In the genomic region with DNA sequence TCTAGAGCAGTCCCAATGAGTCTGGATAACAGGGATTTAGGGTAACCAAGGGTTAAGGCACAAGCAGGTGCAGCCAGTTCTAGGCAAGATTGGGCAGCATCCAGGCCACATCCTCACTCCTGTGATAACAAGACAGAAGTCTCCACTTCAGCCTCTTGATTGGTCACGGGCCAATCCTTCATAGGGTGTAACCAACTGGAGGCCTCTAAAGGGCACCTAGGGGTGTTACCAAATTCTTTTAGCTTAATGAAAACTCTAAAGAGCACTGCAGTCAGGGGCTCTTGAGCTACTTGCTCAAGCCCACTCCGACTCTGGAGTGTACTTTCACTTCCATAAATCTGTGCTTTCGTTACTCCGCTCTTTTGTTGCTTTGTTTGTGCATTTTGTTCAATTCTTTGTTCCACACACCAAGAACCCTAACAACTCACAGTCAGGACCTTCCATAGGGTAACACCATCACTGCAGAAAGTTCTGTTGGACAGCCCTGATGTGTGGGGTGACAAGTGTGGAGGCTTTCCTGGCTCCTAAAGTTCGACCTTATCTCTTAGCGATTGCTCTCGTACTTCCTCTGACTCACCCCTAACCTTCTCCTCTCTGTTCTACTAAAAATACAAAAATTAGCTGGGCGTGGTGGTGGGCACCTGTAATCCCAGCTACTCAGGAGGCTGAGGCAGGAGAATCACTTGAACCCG, we compare ENCODE assay signal across 15 cellular contexts. TPM values are rescaled to one million over a fixed set of nuclear protein-coding genes. Genes with fewer than 3 reads are reported as not detected.
DNase-seq lines count a peak whose midpoint lies in the region; TF ChIP-seq lines count a peak whose summit lies in the region.
"Had no signal": no experiment of that assay in that cellular context is flagged by ENCODE, and none has a peak within 500 bp of the region (broad histone marks: within the 10 kb centered on the region; RNA-seq: fewer than 3 reads in every experiment).

No MANE protein-coding gene starts in this region.

- WGBS in stomach, 5 donors: 67 to 77% (median 71%) methylated on average over 9 of the region's 9 CpGs

- H3K9me3 ChIP-seq in stomach: no peaks in the 10 kb centered on the region
- H3K9me3 ChIP-seq: adrenal gland, BLaER1, mucosa of descending colon had no signal

- no peak overlapping the region for H3K4me3 ChIP-seq in NB4 (ENCODE audit: low read depth, low read length)
- no peak overlapping the region for H3K4me3 ChIP-seq in stomach
- H3K4me3 ChIP-seq: adrenal gland, BLaER1, coronary artery, mucosa of descending colon had no signal

- peaks cover 30% of the 10 kb centered on the region for H3K4me1 Mint-ChIP-seq in activated naive CD4-positive, alpha-beta T cell treated with anti-CD3 and anti-CD28 coated beads, Interleukin-2, amount 10 ng/mL, durations not matched to agents 7 days and 5 days
- H3K4me1 Mint-ChIP-seq in activated T-helper 2 cell treated with anti-CD3 and anti-CD28 coated beads, Interferon-gamma antibody, Interleukin-2, Interleukin-4, amounts not matched to agents 10 μg/mL and 5 μg/mL and 100 μg/mL, durations not matched to agents 14 hours and 24 hours and 36 hours (ENCODE audit: low read depth): peaks cover 7% of the 10 kb centered on the region

- no peaks in the 10 kb centered on the region for H3K27me3 Mint-ChIP-seq in activated naive CD4-positive, alpha-beta T cell treated with anti-CD3 and anti-CD28 coated beads, Interleukin-2, amount 10 ng/mL, durations not matched to agents 7 days and 5 days
- H3K27me3 Mint-ChIP-seq in activated T-helper 2 cell treated with anti-CD3 and anti-CD28 coated beads, Interferon-gamma antibody, Interleukin-2, Interleukin-4, amounts not matched to agents 10 μg/mL and 5 μg/mL and 100 μg/mL, durations not matched to agents 14 hours and 24 hours and 36 hours (ENCODE audit: low read depth): no peaks in the 10 kb centered on the region

- intact Hi-C loops in activated T-helper 2 cell treated with anti-CD3 and anti-CD28 coated beads, Interferon-gamma antibody, Interleukin-2, Interleukin-4, amounts not matched to agents 10 μg/mL and 5 μg/mL and 100 μg/mL, durations not matched to agents 14 hours and 24 hours and 36 hours (cut with micrococcal nuclease): no loop called here
- intact Hi-C loops in stomach (cut with DNase I; ENCODE audit: low total_unique reads): no loop called here

- peaks cover 5 to 16% (median 9%) of the 10 kb centered on the region in 4 donors for H3K36me3 ChIP-seq in stomach

- peak overlapping the region in 2 of 5 donors; percentile 16 to 27 for H3K27ac ChIP-seq in stomach
- H3K27ac ChIP-seq: adrenal gland, BLaER1, coronary artery had no signal

- no peaks in the 10 kb centered on the region for H3K27me3 ChIP-seq in stomach
- H3K27me3 ChIP-seq: adrenal gland, BLaER1 had no signal

- H3K9me3 Mint-ChIP-seq in activated naive CD4-positive, alpha-beta T cell treated with anti-CD3 and anti-CD28 coated beads, Interleukin-2, amount 10 ng/mL, durations not matched to agents 7 days and 5 days: no peaks in the 10 kb centered on the region
- H3K9me3 Mint-ChIP-seq in activated T-helper 2 cell treated with anti-CD3 and anti-CD28 coated beads, Interferon-gamma antibody, Interleukin-2, Interleukin-4, amounts not matched to agents 10 μg/mL and 5 μg/mL and 100 μg/mL, durations not matched to agents 14 hours and 24 hours and 36 hours: no peaks in the 10 kb centered on the region

- peaks cover 6 to 36% (median 15%) of the 10 kb centered on the region in 4 donors for H3K4me1 ChIP-seq in stomach

- CTCF ChIA-PET in activated naive CD4-positive, alpha-beta T cell treated with anti-CD3 and anti-CD28 coated beads, Interleukin-2, amount 10 ng/mL, durations not matched to agents 7 days and 5 days (lab: Charles Lee): no interaction called here

- TF ChIP-seq EP300 in stomach (IDR thresholded peaks at IDR 0.05): no peak

- TF ChIP-seq POLR2A in NB4 (IDR thresholded peaks at IDR 0.05; ENCODE audit: extremely low read depth, insufficient read length) (peak; percentile 5), stomach (IDR thresholded peaks at IDR 0.05) (no peak)

- TF ChIP-seq CTCF in NB4 (IDR thresholded peaks at IDR 0.05; ENCODE audit: low read depth, low read length) (no peak), stomach (IDR thresholded peaks at IDR 0.05) (no peak)

- peaks cover 27% of the 10 kb centered on the region for H3K36me3 Mint-ChIP-seq in activated naive CD4-positive, alpha-beta T cell treated with anti-CD3 and anti-CD28 coated beads, Interleukin-2, amount 10 ng/mL, durations not matched to agents 7 days and 5 days
- peaks cover 42% of the 10 kb centered on the region for H3K36me3 Mint-ChIP-seq in activated T-helper 2 cell treated with anti-CD3 and anti-CD28 coated beads, Interferon-gamma antibody, Interleukin-2, Interleukin-4, amounts not matched to agents 10 μg/mL and 5 μg/mL and 100 μg/mL, durations not matched to agents 14 hours and 24 hours and 36 hours (ENCODE audit: low read depth)

- H3K27ac Mint-ChIP-seq in activated naive CD4-positive, alpha-beta T cell treated with anti-CD3 and anti-CD28 coated beads, Interleukin-2, amount 10 ng/mL, durations not matched to agents 7 days and 5 days: peak overlapping the region; percentile 24
- peak overlapping the region; percentile 62 for H3K27ac Mint-ChIP-seq in activated T-helper 2 cell treated with anti-CD3 and anti-CD28 coated beads, Interferon-gamma antibody, Interleukin-2, Interleukin-4, amounts not matched to agents 10 μg/mL and 5 μg/mL and 100 μg/mL, durations not matched to agents 14 hours and 24 hours and 36 hours

- DNase-seq in activated naive CD4-positive, alpha-beta T cell treated with anti-CD3 and anti-CD28 coated beads, Interleukin-2, amount 10 ng/mL, durations not matched to agents 7 days and 5 days: no peak
- DNase-seq in activated naive CD4-positive, alpha-beta T cell treated with anti-CD3 and anti-CD28 coated beads, Interleukin-2, amount 50 U/mL, for 16 hours: no peak
- no peak for DNase-seq in NB4 (ENCODE audit: low read depth)
- no peak for DNase-seq in activated T-helper 2 cell treated with anti-CD3 and anti-CD28 coated beads, Interferon-gamma antibody, Interleukin-2, Interleukin-4, amounts not matched to agents 10 μg/mL and 5 μg/mL and 100 μg/mL, durations not matched to agents 14 hours and 24 hours and 36 hours (ENCODE audit: low spot score)
- peak; percentile 54 for DNase-seq in stomach
- DNase-seq in medulla oblongata (ENCODE audit: extremely low spot score): no peak
- DNase-seq in NCI-H69 (lab: John Stamatoyannopoulos, UW): no peak
- no peak for DNase-seq in AG20443 (ENCODE audit: low spot score)
- DNase-seq: mucosa of descending colon; SHP77; stimulated activated CD4-positive, alpha-beta T cell treated with anti-CD3 and anti-CD28 coated beads, Interleukin-4, amount 100 ng/mL, for 1 hour; stimulated activated naive CD4-positive, alpha-beta T cell treated with Interleukin-2 at 50 U/mL for 16 hours had no signal

- H3K4me3 Mint-ChIP-seq in activated naive CD4-positive, alpha-beta T cell treated with anti-CD3 and anti-CD28 coated beads, Interleukin-2, amount 10 ng/mL, durations not matched to agents 7 days and 5 days: no peak overlapping the region
- peak overlapping the region; percentile 26 for H3K4me3 Mint-ChIP-seq in activated T-helper 2 cell treated with anti-CD3 and anti-CD28 coated beads, Interferon-gamma antibody, Interleukin-2, Interleukin-4, amounts not matched to agents 10 μg/mL and 5 μg/mL and 100 μg/mL, durations not matched to agents 14 hours and 24 hours and 36 hours (ENCODE audit: low read depth)

RNA-seq across cellular contexts. Expression of gene ZSWIM9, which starts 36.1 kb away (rescaled TPM):
- 9.2 and 9.7 TPM in 2 replicates for total RNA-seq in activated T-helper 2 cell treated with anti-CD3 and anti-CD28 coated beads, Interferon-gamma antibody, Interleukin-2, Interleukin-4, amounts not matched to agents 10 μg/mL and 5 μg/mL and 100 μg/mL, durations not matched to agents 14 hours and 24 hours and 36 hours
- total RNA-seq in stomach: 10 to 100 TPM in 2 of 5 donors, 1 to 10 TPM in 3; 1.3 to 28.0 (median 4.0) TPM
- 1 to 10 TPM; 3.0 to 6.9 (median 3.5) TPM for polyA plus RNA-seq in stomach

RNA-seq across cellular contexts. Expression of gene LIG1, which starts 36.4 kb away (rescaled TPM):
- 119 and 125 TPM in 2 replicates for total RNA-seq in activated T-helper 2 cell treated with anti-CD3 and anti-CD28 coated beads, Interferon-gamma antibody, Interleukin-2, Interleukin-4, amounts not matched to agents 10 μg/mL and 5 μg/mL and 100 μg/mL, durations not matched to agents 14 hours and 24 hours and 36 hours
- total RNA-seq in stomach: 10 to 100 TPM; 16.0 to 35.6 (median 19.7) TPM
- 10 to 100 TPM; 15.9 to 48.2 (median 16.8) TPM for polyA plus RNA-seq in stomach

RNA-seq across cellular contexts. Expression of gene CARD8, which starts 49.2 kb away (rescaled TPM):
- total RNA-seq in activated T-helper 2 cell treated with anti-CD3 and anti-CD28 coated beads, Interferon-gamma antibody, Interleukin-2, Interleukin-4, amounts not matched to agents 10 μg/mL and 5 μg/mL and 100 μg/mL, durations not matched to agents 14 hours and 24 hours and 36 hours: 108 and 110 TPM in 2 replicates
- 10 to 100 TPM in 4 of 5 donors, 1 to 10 TPM in 1; 5.2 to 63.6 (median 39.4) TPM for total RNA-seq in stomach
- 10 to 100 TPM; 16.0 to 20.7 (median 17.1) TPM for polyA plus RNA-seq in stomach
